Comparison of ENCODE assay signal across 17 cellular contexts in the genomic region with DNA sequence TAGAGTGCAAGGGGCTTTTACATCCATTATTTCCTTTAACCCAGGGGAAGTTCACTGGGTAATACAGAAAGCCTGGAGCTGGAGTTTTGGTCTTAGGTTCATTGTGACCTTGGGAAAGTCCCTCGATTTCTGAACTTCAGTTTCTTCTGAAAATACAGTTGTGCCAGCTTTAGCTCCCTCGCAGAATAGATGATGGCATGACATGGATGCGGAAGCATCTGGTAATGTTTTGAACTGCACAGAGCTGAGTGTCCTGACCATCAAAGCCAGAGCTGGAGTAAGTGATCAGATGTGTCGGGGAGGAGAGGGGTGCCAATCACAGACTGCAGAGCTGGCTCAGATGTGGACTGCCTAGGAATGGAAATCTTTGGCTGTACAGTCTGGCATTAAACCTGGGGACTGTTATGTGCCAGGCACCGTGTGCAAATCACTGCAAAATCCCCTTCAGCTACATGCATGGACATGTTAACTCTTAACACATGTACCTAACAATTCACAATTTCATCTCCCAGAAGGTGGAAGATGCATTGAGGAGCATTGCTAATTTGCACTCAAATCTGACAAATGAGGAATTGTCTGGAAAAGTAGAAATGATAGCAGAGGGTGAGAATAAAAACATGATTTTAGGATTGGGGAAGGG.
DNase-seq lines count a peak whose midpoint lies in the region; ATAC-seq, FAIRE-seq and TF ChIP-seq lines count a peak whose summit lies in the region.
"Had no signal": no experiment of that assay in that cellular context is flagged by ENCODE, and none has a peak within 500 bp of the region (broad histone marks: within the 10 kb centered on the region; RNA-seq: fewer than 3 reads in every experiment).

No MANE protein-coding gene starts in this region.

- H3K79me2 ChIP-seq in DOHH2 (ENCODE audit: control insufficient read depth, low read length) (no peaks in the 10 kb centered on the region), mesendoderm (ENCODE audit: control insufficient read depth, insufficient read depth, low read length) (no peaks in the 10 kb centered on the region)

- H3K4ac ChIP-seq in mesendoderm (ENCODE audit: low read depth, low read length) = no peak overlapping the region

- peak overlapping the region; percentile 51 for H3K23ac ChIP-seq in mesendoderm (ENCODE audit: low read length)

- H2AK5ac ChIP-seq in mesendoderm (ENCODE audit: low read length) = peak overlapping the region; percentile 72

- H3K56ac ChIP-seq in mesendoderm (ENCODE audit: low read length) = peak overlapping the region; percentile 65

- H3K27me3 ChIP-seq in DOHH2 (ENCODE audit: control insufficient read depth, low read length) (no peaks in the 10 kb centered on the region), mesendoderm (ENCODE audit: insufficient read depth, low read length, poor library complexity) (no peaks in the 10 kb centered on the region), thyroid gland (no peaks in the 10 kb centered on the region)
- H3K27me3 ChIP-seq: vagina had no signal

- H3K9me3 ChIP-seq in DOHH2 (ENCODE audit: control insufficient read depth, insufficient read depth, low read length) (no peaks in the 10 kb centered on the region), thyroid gland (no peaks in the 10 kb centered on the region)
- H3K9me3 ChIP-seq: vagina had no signal

- H4K8ac ChIP-seq in mesendoderm (ENCODE audit: low read depth, low read length) = no peak overlapping the region

- no CpG with 5 or more reads among the region's 5 CpGs for WGBS in mesendoderm (ENCODE audit: extremely low coverage, insufficient coverage, low lambda C conversion rate)
- 66 to 74% methylated on average over 5 of the region's 5 CpGs for WGBS in thyroid gland, 2 donors

- DNase-seq in epithelial cell of esophagus (ENCODE audit: low read depth) = peak; percentile 55
- DNase-seq in mesendoderm = no peak
- DNase-seq in H54 (ENCODE audit: insufficient read length, low spot score) = no peak
- DNase-seq in thyroid gland = no peak
- DNase-seq in NCI-H1048 (lab: John Stamatoyannopoulos, UW) = no peak
- DNase-seq: effector memory CD8-positive, alpha-beta T cell; H9; hippocampal formation; NCI-H2081; PC-3; retina; T-helper 9 cell had no signal

- no peaks in the 10 kb centered on the region for H3K9me2 ChIP-seq in DOHH2 (replicated peaks; ENCODE audit: control insufficient read depth, low read length)

- H3K18ac ChIP-seq in mesendoderm (ENCODE audit: low read length) = no peak overlapping the region

- H3K4me3 ChIP-seq in DOHH2 (ENCODE audit: low read length) = no peak overlapping the region
- H3K4me3 ChIP-seq in epithelial cell of esophagus (ENCODE audit: low read length) = no peak overlapping the region
- H3K4me3 ChIP-seq in mesendoderm (ENCODE audit: low read length) = no peak overlapping the region
- no peak overlapping the region for H3K4me3 ChIP-seq in thyroid gland (replicated peaks in 1 of 3)
- H3K4me3 ChIP-seq: K562, vagina had no signal

- H4K5ac ChIP-seq in mesendoderm (ENCODE audit: low read length) = no peak overlapping the region

- 0 out of 2 replicates have a peak overlapping the region, but pooled peaks have one; percentile 6 for H3K4me2 ChIP-seq in DOHH2 (ENCODE audit: low read length)
- no peak overlapping the region for H3K4me2 ChIP-seq in mesendoderm (ENCODE audit: low read length)

- H3K9ac ChIP-seq in mesendoderm (ENCODE audit: low read length) = no peak overlapping the region

- ATAC-seq in HG02852 (IDR thresholded peaks at IDR 0.05; ENCODE audit: unreplicated experiment) (peak; percentile 32), HG02763 (IDR thresholded peaks at IDR 0.05; ENCODE audit: unreplicated experiment) (no peak)
- ATAC-seq: effector memory CD8-positive, alpha-beta T cell; K562; PC-3 had no signal

- no peak overlapping the region for H2BK5ac ChIP-seq in mesendoderm (ENCODE audit: low read length)

- intact Hi-C loops in thyroid gland (cut with DNase I) = no loop called here

- H2BK120ac ChIP-seq in mesendoderm (ENCODE audit: low read depth, low read length) = no peak overlapping the region

- TF ChIP-seq POLR2A in H54 (IDR thresholded peaks at IDR 0.05; ENCODE audit: low read depth, low read length) = no peak
- no peak for TF ChIP-seq POLR2A in thyroid gland (IDR thresholded peaks at IDR 0.05)

- peaks cover 2% of the 10 kb centered on the region for H3K79me1 ChIP-seq in mesendoderm (ENCODE audit: low read length)

- H3F3A ChIP-seq in DOHH2 (ENCODE audit: control insufficient read depth, insufficient read depth) = no peaks in the 10 kb centered on the region

- H3K27ac ChIP-seq in DOHH2 (ENCODE audit: low read depth, low read length) (no peak overlapping the region), mesendoderm (ENCODE audit: low read depth, low read length) (no peak overlapping the region), thyroid gland (peak overlapping the region in 1 of 3 donors; percentile 39)
- H3K27ac ChIP-seq: vagina had no signal

- no peak for FAIRE-seq in H54 (lab: Jason Lieb, UNC)
- FAIRE-seq: K562 had no signal

- TF ChIP-seq CTCF in DOHH2 (IDR thresholded peaks at IDR 0.05; ENCODE audit: low read depth, low read length, poor library complexity, severe bottlenecking) (no peak), epithelial cell of esophagus (IDR thresholded peaks at IDR 0.05; ENCODE audit: insufficient read depth, low read depth, low read length, missing control alignments) (no peak), thyroid gland (IDR thresholded peaks at IDR 0.05) (no peak)

- H3K4me1 ChIP-seq in DOHH2 (ENCODE audit: control insufficient read depth, low read length) (peaks cover 24% of the 10 kb centered on the region), mesendoderm (ENCODE audit: control insufficient read depth, low read depth, low read length) (peaks cover 17% of the 10 kb centered on the region), thyroid gland (peaks cover 36 to 61% of the 10 kb centered on the region in 2 donors)

- no peak overlapping the region for H2BK15ac ChIP-seq in mesendoderm (replicated peaks; ENCODE audit: low read depth)

- H3K36me3 ChIP-seq in DOHH2 (ENCODE audit: control insufficient read depth, low read length) = no peaks in the 10 kb centered on the region
- no peaks in the 10 kb centered on the region for H3K36me3 ChIP-seq in mesendoderm (ENCODE audit: control insufficient read depth, insufficient read depth, low read length)
- H3K36me3 ChIP-seq in thyroid gland = no peaks in the 10 kb centered on the region
- H3K36me3 ChIP-seq: vagina had no signal

- H4K20me1 ChIP-seq in DOHH2 (ENCODE audit: control insufficient read depth, insufficient read depth, low read depth, low read length) = no peaks in the 10 kb centered on the region
